ENCODE assay signal across 8 cellular contexts in genomic region chr12:49019435-49020317, GRCh38. TPM values are rescaled to one million over a fixed set of nuclear protein-coding genes. Genes with fewer than 3 reads are reported as not detected.
DNase-seq lines count a peak whose midpoint lies in the region; ATAC-seq and TF ChIP-seq lines count a peak whose summit lies in the region.

No MANE protein-coding gene starts in this region.

- peak overlapping the region; percentile 90 for H3K27ac ChIP-seq in Panc1 (ENCODE audit: low read length)

- intact Hi-C loops in Panc1 (cut with micrococcal nuclease; ENCODE audit: unreplicated experiment), result no loop called here

- H3K4me3 Mint-ChIP-seq in activated naive CD8-positive, alpha-beta T cell treated with anti-CD3 and anti-CD28 coated beads, Interleukin-2, amount 50 U/mL, for 24 hours, result peak overlapping the region; percentile 64
- peak overlapping the region; percentile 91 for H3K4me3 Mint-ChIP-seq in stimulated activated naive CD8-positive, alpha-beta T cell treated with anti-CD3 and anti-CD28 coated beads, Interleukin-15, Interleukin-2, amounts not matched to agents 100 ng/mL and 50 ng/mL, for 24 hours

- no peaks in the 10 kb centered on the region for H3K9me3 Mint-ChIP-seq in activated naive CD8-positive, alpha-beta T cell treated with anti-CD3 and anti-CD28 coated beads, Interleukin-2, amount 50 U/mL, for 24 hours
- H3K9me3 Mint-ChIP-seq in stimulated activated naive CD8-positive, alpha-beta T cell treated with anti-CD3 and anti-CD28 coated beads, Interleukin-15, Interleukin-2, amounts not matched to agents 100 ng/mL and 50 ng/mL, for 24 hours, result no peaks in the 10 kb centered on the region

- BruUV-seq in Panc1 (replicated peaks; lab: Mats Ljungman, UMichigan), result no TSS peak

- no peak; the same call in 1 of the 2 replicates for TF ChIP-seq CTCF in Panc1 (IDR thresholded peaks at IDR 0.05)

- peaks cover 28% of the 10 kb centered on the region for H3K36me3 Mint-ChIP-seq in activated naive CD8-positive, alpha-beta T cell treated with anti-CD3 and anti-CD28 coated beads, Interleukin-2, amount 50 U/mL, for 24 hours (ENCODE audit: low read depth)
- H3K36me3 Mint-ChIP-seq in stimulated activated naive CD8-positive, alpha-beta T cell treated with anti-CD3 and anti-CD28 coated beads, Interleukin-15, Interleukin-2, amounts not matched to agents 100 ng/mL and 50 ng/mL, for 24 hours (ENCODE audit: low read depth), result peaks cover 30% of the 10 kb centered on the region

- POLR2A ChIA-PET in Panc1 (lab: Charles Lee), result interaction anchor here (0.6 to 0.7 kb wide), 4 partner anchors 11 to 2000 kb away, joined by 3 to 14 read pairs (median 6); no protein-coding TSS in a partner anchor

- in situ Hi-C loops in Panc1 (cut with HindIII; ENCODE audit: low pct_unique_long_range_greater_than_20kb, low sequenced_read_pairs), result no loop called here

- peaks cover 15% of the 10 kb centered on the region for H3K4me1 ChIP-seq in Panc1 (ENCODE audit: control insufficient read depth, insufficient read depth, low read length)

- H3K27me3 Mint-ChIP-seq in activated naive CD8-positive, alpha-beta T cell treated with anti-CD3 and anti-CD28 coated beads, Interleukin-2, amount 50 U/mL, for 24 hours, result no peaks in the 10 kb centered on the region
- H3K27me3 Mint-ChIP-seq in stimulated activated naive CD8-positive, alpha-beta T cell treated with anti-CD3 and anti-CD28 coated beads, Interleukin-15, Interleukin-2, amounts not matched to agents 100 ng/mL and 50 ng/mL, for 24 hours, result no peaks in the 10 kb centered on the region

- peak overlapping the region; percentile 81 for H3K27ac Mint-ChIP-seq in activated naive CD8-positive, alpha-beta T cell treated with anti-CD3 and anti-CD28 coated beads, Interleukin-2, amount 50 U/mL, for 24 hours
- peak overlapping the region; percentile 97 for H3K27ac Mint-ChIP-seq in stimulated activated naive CD8-positive, alpha-beta T cell treated with anti-CD3 and anti-CD28 coated beads, Interleukin-15, Interleukin-2, amounts not matched to agents 100 ng/mL and 50 ng/mL, for 24 hours

- CTCF ChIA-PET in Panc1 (lab: Charles Lee), result interaction anchor here (0.6 to 1.0 kb wide), 5 partner anchors 18 to 164 kb away, joined by 3 to 12 read pairs (median 8); no protein-coding TSS in a partner anchor

- DNase-seq in AG20443 (ENCODE audit: low spot score) (peak; percentile 67), Panc1 (ENCODE audit: low read depth, low spot score) (no peak), islet precursor cell (peak; percentile 78)
- peak; percentile 63 for DNase-seq in activated naive CD8-positive, alpha-beta T cell treated with anti-CD3 and anti-CD28 coated beads, Interleukin-2, amount 50 U/mL, for 24 hours

- H3K4me3 ChIP-seq in Panc1 (ENCODE audit: low read depth in 2 of 2, low read length in 2 of 2), result no peak overlapping the region

- H3K36me3 ChIP-seq in Panc1 (ENCODE audit: control insufficient read depth, insufficient read depth, low read length), result peaks cover 19% of the 10 kb centered on the region

- TF ChIP-seq POLR2A in GM19193 (IDR thresholded peaks at IDR 0.05; ENCODE audit: extremely low read depth, insufficient read depth, insufficient read length), result peak; percentile 4

- peaks cover 36% of the 10 kb centered on the region for H3K4me1 Mint-ChIP-seq in activated naive CD8-positive, alpha-beta T cell treated with anti-CD3 and anti-CD28 coated beads, Interleukin-2, amount 50 U/mL, for 24 hours
- H3K4me1 Mint-ChIP-seq in stimulated activated naive CD8-positive, alpha-beta T cell treated with anti-CD3 and anti-CD28 coated beads, Interleukin-15, Interleukin-2, amounts not matched to agents 100 ng/mL and 50 ng/mL, for 24 hours (ENCODE audit: low read depth), result peaks cover 42% of the 10 kb centered on the region

- peak; percentile 39; the same call in 1 of the 2 replicates for ATAC-seq in Panc1
- ATAC-seq in activated naive CD8-positive, alpha-beta T cell treated with anti-CD3 and anti-CD28 coated beads, Interleukin-2, amount 50 U/mL, for 24 hours, result no peak
- no peak for ATAC-seq in HG02798 (IDR thresholded peaks at IDR 0.05; ENCODE audit: poor library complexity, unreplicated experiment)
- no peak for ATAC-seq in GM19397 (IDR thresholded peaks at IDR 0.05; ENCODE audit: unreplicated experiment)

- no peaks in the 10 kb centered on the region for H3K9me3 ChIP-seq in Panc1 (ENCODE audit: control insufficient read depth, insufficient read depth, low read depth, low read length)

- no peaks in the 10 kb centered on the region for H3K27me3 ChIP-seq in Panc1 (ENCODE audit: control insufficient read depth, insufficient read depth, low read length)

RNA-seq across cellular contexts. Expression of gene PRKAG1, which starts 1.1 kb away (rescaled TPM):
- total RNA-seq in Panc1 (2021; ENCODE audit: unreplicated experiment), result 57.3 TPM
- polyA plus RNA-seq in Panc1 (2012; ENCODE audit: insufficient read length), result 55.5 TPM

RNA-seq across cellular contexts. Expression of gene DDN, which starts 20.5 kb away (rescaled TPM):
- total RNA-seq in Panc1 (2021; ENCODE audit: unreplicated experiment), result 0.51 TPM
- 0.30 TPM for polyA plus RNA-seq in Panc1 (2012; ENCODE audit: insufficient read length)

RNA-seq across cellular contexts. Expression of gene KMT2D, which starts 40.9 kb away (rescaled TPM):
- 64.7 TPM for total RNA-seq in Panc1 (2021; ENCODE audit: unreplicated experiment)
- 49.9 TPM for polyA plus RNA-seq in Panc1 (2012; ENCODE audit: insufficient read length)

RNA-seq across cellular contexts. Expression of gene WNT1, which starts 41.6 kb away (rescaled TPM):
- not detected for total RNA-seq in Panc1 (2021; ENCODE audit: unreplicated experiment)
- polyA plus RNA-seq in Panc1 (2012; ENCODE audit: insufficient read length), result not detected

RNA-seq across cellular contexts. Expression of gene WNT10B, which starts 48.1 kb away (rescaled TPM):
- 2.3 TPM for total RNA-seq in Panc1 (2021; ENCODE audit: unreplicated experiment)
- 3.1 TPM for polyA plus RNA-seq in Panc1 (2012; ENCODE audit: insufficient read length)
